ENCODE assay signal across 24 cellular contexts in genomic region chr3:126025862-126026261, GRCh38. TPM values are rescaled to one million over a fixed set of nuclear protein-coding genes. Genes with fewer than 3 reads are reported as not detected.
"Had no signal": no experiment of that assay in that cellular context is flagged by ENCODE, and none has a peak within 500 bp of the region (broad histone marks: within the 10 kb centered on the region; RNA-seq: fewer than 3 reads in every experiment).

No MANE protein-coding gene starts in this region.

- H3K9me3 ChIP-seq: prostate gland, thoracic aorta had no signal

- H3K27ac ChIP-seq: ascending aorta, breast epithelium, gastroesophageal sphincter, heart right ventricle, lower lobe of right lung, prostate gland, SK-N-MC, thoracic aorta, WERI-Rb-1 had no signal

- H3K27me3 Mint-ChIP-seq: activated CD4-positive, alpha-beta T cell treated with anti-CD3 and anti-CD28 coated beads for 36 hours; activated T-helper 17 cell treated with anti-CD3 and anti-CD28 coated beads, Interleukin-2, amount 50 U/mL, for 72 hours; naive thymus-derived CD8-positive, alpha-beta T cell had no signal

- H3K4me3 Mint-ChIP-seq: activated CD4-positive, alpha-beta T cell treated with anti-CD3 and anti-CD28 coated beads for 36 hours; activated naive CD4-positive, alpha-beta T cell treated with anti-CD3 and anti-CD28 coated beads for 36 hours; activated T-helper 17 cell treated with anti-CD3 and anti-CD28 coated beads, Interleukin-2, amount 50 U/mL, for 72 hours; endodermal cell had no signal

- H3K27me3 ChIP-seq: ascending aorta, breast epithelium, gastroesophageal sphincter, heart right ventricle had no signal

- ATAC-seq: activated CD4-positive, alpha-beta T cell treated with anti-CD3 and anti-CD28 coated beads for 36 hours; activated T-helper 17 cell treated with anti-CD3 and anti-CD28 coated beads, Interleukin-2, amount 50 U/mL, for 72 hours; gastroesophageal sphincter; left cardiac atrium; naive thymus-derived CD8-positive, alpha-beta T cell; right cardiac atrium had no signal

- H3K4me1 ChIP-seq: ascending aorta, breast epithelium, gastroesophageal sphincter, lower lobe of right lung, prostate gland had no signal

- H3K4me3 ChIP-seq: ascending aorta, breast epithelium, gastroesophageal sphincter, heart right ventricle, lower lobe of right lung, prostate gland, SK-N-MC, skin epidermis, thoracic aorta had no signal

- H3K36me3 ChIP-seq: breast epithelium had no signal

- H3K27ac Mint-ChIP-seq: activated CD4-positive, alpha-beta T cell treated with anti-CD3 and anti-CD28 coated beads for 36 hours; activated naive CD4-positive, alpha-beta T cell treated with anti-CD3 and anti-CD28 coated beads for 36 hours; endodermal cell had no signal

- DNase-seq: activated CD4-positive, alpha-beta T cell treated with anti-CD3 and anti-CD28 coated beads for 36 hours; activated naive CD4-positive, alpha-beta T cell treated with anti-CD3 and anti-CD28 coated beads for 36 hours; endodermal cell; heart right ventricle; left cardiac atrium; lower lobe of right lung; midbrain; naive thymus-derived CD8-positive, alpha-beta T cell; nucleus accumbens; right cardiac atrium; stimulated activated CD4-positive, alpha-beta T cell treated with anti-CD3 and anti-CD28 coated beads, Interleukin-15, amount 100 ng/mL, for 24 hours; stimulated activated CD4-positive, alpha-beta T cell treated with anti-CD3 and anti-CD28 coated beads, Interleukin-4, amount 100 ng/mL, for 4 hours; T1000; WERI-Rb-1 had no signal

RNA-seq across cellular contexts. Expression of gene ROPN1B, which starts 56.9 kb away (rescaled TPM):
- total RNA-seq: activated CD4-positive, alpha-beta T cell treated with anti-CD3 and anti-CD28 coated beads for 36 hours; activated naive CD4-positive, alpha-beta T cell treated with anti-CD3 and anti-CD28 coated beads for 36 hours; activated T-helper 17 cell treated with anti-CD3 and anti-CD28 coated beads, Interleukin-2, amount 50 U/mL, for 72 hours; ascending aorta; dermis microvascular lymphatic vessel endothelial cell; endodermal cell; epithelial cell of proximal tubule; gastroesophageal sphincter; naive thymus-derived CD8-positive, alpha-beta T cell; thoracic aorta had no signal
